ENCODE assay signal across 10 cellular contexts in genomic region chrX:132226169-132226568, GRCh38. TPM values are rescaled to one million over a fixed set of nuclear protein-coding genes. Genes with fewer than 3 reads are reported as not detected.
A peak's percentile ranks its signal among the peaks of the same experiment; 100 is the strongest.
DNase-seq lines count a peak whose midpoint lies in the region; TF ChIP-seq lines count a peak whose summit lies in the region.
"Had no signal": no experiment of that assay in that cellular context is flagged by ENCODE, and none has a peak within 500 bp of the region (broad histone marks: within the 10 kb centered on the region; RNA-seq: fewer than 3 reads in every experiment).

No MANE protein-coding gene starts in this region.

- H3K27me3 ChIP-seq in AG04450 (ENCODE audit: control insufficient read depth, insufficient read depth, low read length), result no peaks in the 10 kb centered on the region

- in situ Hi-C loops in GM13976 (cut with MboI; ENCODE audit: low sequenced_read_pairs, unreplicated experiment), result no loop called here
- in situ Hi-C loops in SK-MEL-5 (cut with HindIII; ENCODE audit: low pct_unique_long_range_greater_than_20kb, low sequenced_read_pairs), result no loop called here

- H3K9me3 ChIP-seq in AG04450 (ENCODE audit: control insufficient read depth, insufficient read depth, low read length), result no peaks in the 10 kb centered on the region

- no peak for DNase-seq in AG04450 (ENCODE audit: low read depth, low spot score)
- no peak for DNase-seq in GM13976 (ENCODE audit: low spot score)
- DNase-seq in SK-MEL-5 (ENCODE audit: low read depth, low spot score), result peak; percentile 8
- DNase-seq in fibroblast of the aortic adventitia (ENCODE audit: low read depth), result peak; percentile 49
- DNase-seq in ureter (ENCODE audit: low spot score), result no peak
- no peak for DNase-seq in nucleus accumbens (lab: John Stamatoyannopoulos, UW)
- DNase-seq in NCI-H1930 (lab: John Stamatoyannopoulos, UW), result no peak
- DNase-seq in stimulated activated CD4-positive, alpha-beta T cell treated with anti-CD3 and anti-CD28 coated beads, Interleukin-12 subunit alpha, Interleukin-12 subunit beta, amount 100 ng/mL, for 4 hours, result no peak
- DNase-seq: activated effector memory CD4-positive, alpha-beta T cell treated with Interleukin-2 at 50 U/mL for 16 hours; posterior cingulate gyrus had no signal

- POLR2A ChIA-PET in AG04450 (lab: Yijun Ruan, JAX), result no interaction called here

- CTCF ChIA-PET in AG04450 (lab: Charles Lee), result interaction anchor here (0.6 to 1.9 kb wide), 11 partner anchors 45 to 405 kb away, joined by 3 to 15 read pairs (median 3); no protein-coding TSS in a partner anchor

- TF ChIP-seq CTCF in AG04450 (IDR thresholded peaks at IDR 0.05; ENCODE audit: low read depth, low read length) (peak; percentile 50), GM13976 (IDR thresholded peaks at IDR 0.05; ENCODE audit: borderline replicate concordance, control extremely low read depth, extremely low read depth, insufficient read depth, missing control alignments) (peak; percentile 3), fibroblast of the aortic adventitia (IDR thresholded peaks at IDR 0.05; ENCODE audit: insufficient read depth, low read length) (peak; percentile 45)

- no peak overlapping the region for H3K4me3 ChIP-seq in AG04450 (ENCODE audit: low read depth, low read length)
- no peak overlapping the region for H3K4me3 ChIP-seq in fibroblast of the aortic adventitia (ENCODE audit: low read depth, low read length)

- no peak overlapping the region for H3K27ac ChIP-seq in AG04450 (ENCODE audit: low read depth, low read length)

RNA-seq across cellular contexts. Expression of gene RAP2C, which starts 6.9 kb away (rescaled TPM):
- 14.4 and 19.5 TPM in 2 replicates for polyA plus RNA-seq in AG04450 (2011; rRNA removed)
- polyA minus RNA-seq in AG04450 (2011; rRNA and poly(A)+ RNA removed), result 16.0 and 16.3 TPM in 2 replicates
- 8.6 and 10.1 TPM in 2 replicates for total RNA-seq in SK-MEL-5 (2014; rRNA removed; shearing (Covaris generic))
- 12.7 and 19.6 TPM in 2 replicates for polyA plus RNA-seq in SK-MEL-5 (2015; cell fraction: cytosol; rRNA removed)
- 18.4 and 22.1 TPM in 2 replicates for polyA plus RNA-seq in SK-MEL-5 (2015; cell fraction: nucleus; rRNA removed)
- total RNA-seq in fibroblast of the aortic adventitia (ENCODE audit: low replicate concordance) (8.0 and 24.4 TPM in 2 replicates), ureter (18.6 TPM)

Comparison
In these comparisons a context has a peak if more than half of its experiments do, and no peak if none do; other contexts are left out.
1. DNase-seq: peak in SK-MEL-5 (single experiment) and fibroblast of the aortic adventitia (single experiment); none in AG04450 (single experiment), GM13976 (single experiment), ureter (single experiment), nucleus accumbens (0 of 56), NCI-H1930 (0 of 2) and stimulated activated CD4-positive, alpha-beta T cell treated with anti-CD3 and anti-CD28 coated beads, Interleukin-12 subunit alpha, Interleukin-12 subunit beta, amount 100 ng/mL, for 4 hours (single experiment).
2. Peak in every context shown above with its lines, with median percentiles within 50 percentile points of each other: CTCF ChIP-seq.